2 cellular contexts compared by ENCODE assay signal in the genomic region with DNA sequence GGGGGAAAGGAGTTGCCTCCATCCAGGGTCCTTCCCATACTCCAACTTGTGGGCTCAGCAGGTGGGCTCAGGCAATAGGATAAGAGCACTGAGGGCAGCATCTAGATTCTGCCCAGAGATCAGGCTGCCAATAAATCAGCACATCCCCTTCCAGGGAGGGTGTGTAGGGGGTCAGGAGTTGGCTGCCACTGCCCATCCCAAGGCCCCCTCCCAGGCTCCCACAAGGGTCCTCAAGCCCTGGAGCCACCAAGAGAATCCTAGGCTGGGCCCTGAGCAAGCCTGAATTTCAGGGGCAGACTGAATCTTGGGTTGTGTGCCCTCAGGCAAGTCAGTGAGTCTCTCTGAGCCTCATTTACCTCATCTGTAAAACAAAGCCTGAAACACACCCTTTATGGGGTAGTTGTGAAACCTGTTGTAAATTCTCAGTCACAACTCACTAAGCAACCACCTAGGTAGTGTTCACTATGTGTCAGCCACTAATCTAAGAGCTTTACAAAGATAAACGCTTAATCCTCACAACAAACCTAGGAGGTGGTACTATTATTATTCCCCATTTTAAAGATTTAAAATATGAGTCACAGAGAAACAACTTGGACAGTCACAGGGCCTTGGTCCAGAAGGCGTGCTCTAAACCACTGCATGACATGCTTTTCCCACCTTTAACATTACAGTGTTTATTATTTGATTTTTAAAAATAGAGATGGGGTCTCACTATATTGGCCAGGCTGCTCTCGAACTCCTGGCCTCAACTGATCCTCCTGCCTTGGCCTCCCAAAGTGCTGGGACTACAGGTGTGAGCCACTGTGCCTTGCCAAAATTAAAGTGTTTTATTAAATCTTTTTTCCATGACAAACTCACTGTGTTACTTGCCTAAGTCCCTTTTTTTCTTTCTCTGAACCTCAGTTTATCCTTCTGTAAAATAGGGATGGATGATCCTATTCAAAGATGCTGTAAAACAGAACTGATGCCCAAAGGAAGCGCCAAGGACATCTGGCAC.
TF ChIP-seq lines count a peak whose summit lies in the region.

No MANE protein-coding gene starts in this region.

TF ChIP-seq in GM12878, 131 proteins besides CTCF, POLR2A, EP300 and RAD21 (continued from another document):
- TF ChIP-seq, protein P1, sequence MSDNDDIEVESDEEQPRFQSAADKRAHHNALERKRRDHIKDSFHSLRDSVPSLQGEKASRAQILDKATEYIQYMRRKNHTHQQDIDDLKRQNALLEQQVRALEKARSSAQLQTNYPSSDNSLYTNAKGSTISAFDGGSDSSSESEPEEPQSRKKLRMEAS (IDR thresholded peaks at IDR 0.05; ENCODE audit: low read depth, low read length), result no peak
- TF ChIP-seq, protein P2, sequence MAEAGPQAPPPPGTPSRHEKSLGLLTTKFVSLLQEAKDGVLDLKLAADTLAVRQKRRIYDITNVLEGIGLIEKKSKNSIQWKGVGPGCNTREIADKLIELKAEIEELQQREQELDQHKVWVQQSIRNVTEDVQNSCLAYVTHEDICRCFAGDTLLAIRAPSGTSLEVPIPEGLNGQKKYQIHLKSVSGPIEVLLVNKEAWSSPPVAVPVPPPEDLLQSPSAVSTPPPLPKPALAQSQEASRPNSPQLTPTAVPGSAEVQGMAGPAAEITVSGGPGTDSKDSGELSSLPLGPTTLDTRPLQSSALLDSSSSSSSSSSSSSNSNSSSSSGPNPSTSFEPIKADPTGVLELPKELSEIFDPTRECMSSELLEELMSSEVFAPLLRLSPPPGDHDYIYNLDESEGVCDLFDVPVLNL (IDR thresholded peaks at IDR 0.05; ENCODE audit: low read depth, low read length), result no peak
- TF ChIP-seq YY1 (IDR thresholded peaks at IDR 0.05; ENCODE audit: low read depth, low read length) (no peak), NBN (IDR thresholded peaks at IDR 0.05) (no peak), CHD2 (IDR thresholded peaks at IDR 0.05; ENCODE audit: borderline replicate concordance, low read depth, low read length) (no peak), BRCA1 (IDR thresholded peaks at IDR 0.05; ENCODE audit: low read depth, low read length) (no peak), ZNF24 (IDR thresholded peaks at IDR 0.05) (no peak), SMAD1 (IDR thresholded peaks at IDR 0.05; ENCODE audit: low read depth, partially characterized antibody) (no peak), MEF2A (IDR thresholded peaks at IDR 0.05; ENCODE audit: insufficient read depth, low read depth, low read length) (no peak), SREBF1 (IDR thresholded peaks at IDR 0.05; ENCODE audit: low read length) (no peak), KDM1A (IDR thresholded peaks at IDR 0.05; ENCODE audit: borderline replicate concordance) (no peak)
- TF ChIP-seq, protein P3, sequence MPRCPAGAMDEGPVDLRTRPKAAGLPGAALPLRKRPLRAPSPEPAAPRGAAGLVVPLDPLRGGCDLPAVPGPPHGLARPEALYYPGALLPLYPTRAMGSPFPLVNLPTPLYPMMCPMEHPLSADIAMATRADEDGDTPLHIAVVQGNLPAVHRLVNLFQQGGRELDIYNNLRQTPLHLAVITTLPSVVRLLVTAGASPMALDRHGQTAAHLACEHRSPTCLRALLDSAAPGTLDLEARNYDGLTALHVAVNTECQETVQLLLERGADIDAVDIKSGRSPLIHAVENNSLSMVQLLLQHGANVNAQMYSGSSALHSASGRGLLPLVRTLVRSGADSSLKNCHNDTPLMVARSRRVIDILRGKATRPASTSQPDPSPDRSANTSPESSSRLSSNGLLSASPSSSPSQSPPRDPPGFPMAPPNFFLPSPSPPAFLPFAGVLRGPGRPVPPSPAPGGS (IDR thresholded peaks at IDR 0.05; ENCODE audit: borderline replicate concordance, insufficient read depth, low read depth, low read length, poor library complexity, severe bottlenecking), result no peak
- TF ChIP-seq, protein P4, sequence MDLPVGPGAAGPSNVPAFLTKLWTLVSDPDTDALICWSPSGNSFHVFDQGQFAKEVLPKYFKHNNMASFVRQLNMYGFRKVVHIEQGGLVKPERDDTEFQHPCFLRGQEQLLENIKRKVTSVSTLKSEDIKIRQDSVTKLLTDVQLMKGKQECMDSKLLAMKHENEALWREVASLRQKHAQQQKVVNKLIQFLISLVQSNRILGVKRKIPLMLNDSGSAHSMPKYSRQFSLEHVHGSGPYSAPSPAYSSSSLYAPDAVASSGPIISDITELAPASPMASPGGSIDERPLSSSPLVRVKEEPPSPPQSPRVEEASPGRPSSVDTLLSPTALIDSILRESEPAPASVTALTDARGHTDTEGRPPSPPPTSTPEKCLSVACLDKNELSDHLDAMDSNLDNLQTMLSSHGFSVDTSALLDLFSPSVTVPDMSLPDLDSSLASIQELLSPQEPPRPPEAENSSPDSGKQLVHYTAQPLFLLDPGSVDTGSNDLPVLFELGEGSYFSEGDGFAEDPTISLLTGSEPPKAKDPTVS (IDR thresholded peaks at IDR 0.05; ENCODE audit: low read depth, low read length), result no peak
- TF ChIP-seq, protein P5, sequence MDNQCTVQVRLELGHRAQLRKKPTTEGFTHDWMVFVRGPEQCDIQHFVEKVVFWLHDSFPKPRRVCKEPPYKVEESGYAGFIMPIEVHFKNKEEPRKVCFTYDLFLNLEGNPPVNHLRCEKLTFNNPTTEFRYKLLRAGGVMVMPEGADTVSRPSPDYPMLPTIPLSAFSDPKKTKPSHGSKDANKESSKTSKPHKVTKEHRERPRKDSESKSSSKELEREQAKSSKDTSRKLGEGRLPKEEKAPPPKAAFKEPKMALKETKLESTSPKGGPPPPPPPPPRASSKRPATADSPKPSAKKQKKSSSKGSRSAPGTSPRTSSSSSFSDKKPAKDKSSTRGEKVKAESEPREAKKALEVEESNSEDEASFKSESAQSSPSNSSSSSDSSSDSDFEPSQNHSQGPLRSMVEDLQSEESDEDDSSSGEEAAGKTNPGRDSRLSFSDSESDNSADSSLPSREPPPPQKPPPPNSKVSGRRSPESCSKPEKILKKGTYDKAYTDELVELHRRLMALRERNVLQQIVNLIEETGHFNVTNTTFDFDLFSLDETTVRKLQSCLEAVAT (IDR thresholded peaks at IDR 0.05), result no peak
- TF ChIP-seq, protein P6, sequence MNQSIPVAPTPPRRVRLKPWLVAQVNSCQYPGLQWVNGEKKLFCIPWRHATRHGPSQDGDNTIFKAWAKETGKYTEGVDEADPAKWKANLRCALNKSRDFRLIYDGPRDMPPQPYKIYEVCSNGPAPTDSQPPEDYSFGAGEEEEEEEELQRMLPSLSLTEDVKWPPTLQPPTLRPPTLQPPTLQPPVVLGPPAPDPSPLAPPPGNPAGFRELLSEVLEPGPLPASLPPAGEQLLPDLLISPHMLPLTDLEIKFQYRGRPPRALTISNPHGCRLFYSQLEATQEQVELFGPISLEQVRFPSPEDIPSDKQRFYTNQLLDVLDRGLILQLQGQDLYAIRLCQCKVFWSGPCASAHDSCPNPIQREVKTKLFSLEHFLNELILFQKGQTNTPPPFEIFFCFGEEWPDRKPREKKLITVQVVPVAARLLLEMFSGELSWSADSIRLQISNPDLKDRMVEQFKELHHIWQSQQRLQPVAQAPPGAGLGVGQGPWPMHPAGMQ (IDR thresholded peaks at IDR 0.05; ENCODE audit: borderline replicate concordance), result no peak

TF ChIP-seq in HEK293T, 16 proteins besides CTCF, POLR2A, EP300 and RAD21 (continued from another document):
- TF ChIP-seq L3MBTL2 (conservative IDR thresholded peaks at IDR 0.05), result no peak
- TF ChIP-seq CTBP1 (IDR thresholded peaks at IDR 0.05; ENCODE audit: borderline replicate concordance), result no peak
- no peak for TF ChIP-seq SP1 (IDR thresholded peaks at IDR 0.05)
- TF ChIP-seq SUZ12 (IDR thresholded peaks at IDR 0.05), result no peak
- TF ChIP-seq ARNT (IDR thresholded peaks at IDR 0.05), result no peak
- TF ChIP-seq FOXA1 (IDR thresholded peaks at IDR 0.05), result no peak
- no peak for TF ChIP-seq FOXK2 (IDR thresholded peaks at IDR 0.05)
- TF ChIP-seq TARDBP (IDR thresholded peaks at IDR 0.05), result no peak
- TF ChIP-seq NFRKB (IDR thresholded peaks at IDR 0.05), result no peak
- TF ChIP-seq BHLHE40 (IDR thresholded peaks at IDR 0.05; ENCODE audit: borderline replicate concordance), result no peak
- no peak for TF ChIP-seq HDGF (IDR thresholded peaks at IDR 0.05; ENCODE audit: borderline replicate concordance)
